Comparison of ENCODE assay signal across 17 cellular contexts in genomic region chr11:134349109-134349801, GRCh38. TPM values are rescaled to one million over a fixed set of nuclear protein-coding genes. Genes with fewer than 3 reads are reported as not detected.
DNase-seq lines count a peak whose midpoint lies in the region; ATAC-seq, FAIRE-seq and TF ChIP-seq lines count a peak whose summit lies in the region.
"Had no signal": no experiment of that assay in that cellular context is flagged by ENCODE, and none has a peak within 500 bp of the region (broad histone marks: within the 10 kb centered on the region; RNA-seq: fewer than 3 reads in every experiment).

No MANE protein-coding gene starts in this region.

- H3K4me2 ChIP-seq in DND-41 (ENCODE audit: insufficient read depth, low read length) (no peak overlapping the region), H1 (ENCODE audit: insufficient read depth in 1 of 2, low read depth in 2 of 2, low read length in 2 of 2) (no peak overlapping the region)

- H2BK12ac ChIP-seq in H1 (ENCODE audit: low read depth, low read length), result no peak overlapping the region

- no peak overlapping the region for H3K56ac ChIP-seq in H1 (replicated peaks; ENCODE audit: insufficient read length, low read depth, low read length)

- no peak overlapping the region for H3K14ac ChIP-seq in H1 (ENCODE audit: insufficient read length)

- DNase-seq in DND-41 (no peak), H1 (ENCODE audit: low read depth in 1 of 2, low spot score in 2 of 2) (no peak), GM10266 (ENCODE audit: extremely low spot score) (no peak), GM03348 (ENCODE audit: low spot score) (no peak), NCI-H1436 treated with DMSO at 0.1 percent for 48 hours (lab: John Stamatoyannopoulos, UW) (no peak)
- DNase-seq: BE2C, hypothalamus, left lung, NCI-H1694, NCI-H446 treated with DMSO at 0.1 percent for 48 hours, stomach had no signal

- no peak for TF ChIP-seq POLR2A in H1 (IDR thresholded peaks at IDR 0.05; ENCODE audit: control extremely low read depth in 1 of 2, low read depth in 2 of 2, low read length in 2 of 2)

- H3K4ac ChIP-seq in H1 (replicated peaks; ENCODE audit: insufficient read length, low read depth, low read length), result no peak overlapping the region

- no peaks in the 10 kb centered on the region for H3K23me2 ChIP-seq in H1 (ENCODE audit: low read depth, low read length)

- CTCF ChIA-PET in H1 (lab: Charles Lee; ENCODE audit: partially characterized antibody), result interaction anchor here (0.6 to 1.7 kb wide), 3 partner anchors 10 to 151 kb away, joined by 3 to 6 read pairs (median 4); no protein-coding TSS in a partner anchor

- H3K27ac ChIP-seq in DND-41 (ENCODE audit: low read length), result no peak overlapping the region
- H3K27ac ChIP-seq in H1 (ENCODE audit: low read depth, low read length), result no peak overlapping the region
- H3K27ac ChIP-seq: left lung, stomach had no signal

- H2BK15ac ChIP-seq in H1 (ENCODE audit: low read length), result no peak overlapping the region

- no peak overlapping the region for H4K91ac ChIP-seq in H1 (replicated peaks; ENCODE audit: insufficient read length, low read length)

- ATAC-seq in DND-41 (ENCODE audit: insufficient read depth, low read depth) (peak; percentile 59), GM19351 (IDR thresholded peaks at IDR 0.05; ENCODE audit: unreplicated experiment) (peak; percentile 46), HG03439 (IDR thresholded peaks at IDR 0.05; ENCODE audit: unreplicated experiment) (peak; percentile 51), GM21447 (IDR thresholded peaks at IDR 0.05; ENCODE audit: unreplicated experiment) (no peak)
- ATAC-seq: left lung had no signal

- no peak overlapping the region for H2AK5ac ChIP-seq in H1 (ENCODE audit: low read depth, low read length)

- no peak overlapping the region for H2BK20ac ChIP-seq in H1 (ENCODE audit: low read length)

- H3K18ac ChIP-seq in H1 (ENCODE audit: extremely low read depth, low read length), result no peak overlapping the region

- H2AFZ ChIP-seq in DND-41 (ENCODE audit: low read depth, low read length) (no peak overlapping the region), H1 (ENCODE audit: low read length) (no peak overlapping the region)

- no peak overlapping the region for H2BK5ac ChIP-seq in H1 (ENCODE audit: low read depth, low read length)

- no peak overlapping the region for H2BK120ac ChIP-seq in H1 (replicated peaks; ENCODE audit: low read depth, low read length)

- no peak overlapping the region for H3K4me3 ChIP-seq in DND-41 (ENCODE audit: low read depth in 1 of 2, low read length in 2 of 2)
- H3K4me3 ChIP-seq in H1 (ENCODE audit: extremely low read depth in 1 of 4, insufficient read depth in 2 of 4, low read depth in 3 of 4, low read length in 4 of 4), result no peak overlapping the region
- H3K4me3 ChIP-seq: HAP-1, left lung, stomach had no signal

- H3K79me1 ChIP-seq in H1 (ENCODE audit: low read depth, low read length), result no peaks in the 10 kb centered on the region

- no peaks in the 10 kb centered on the region for H3K36me3 ChIP-seq in DND-41 (ENCODE audit: insufficient read depth, low read length)
- no peaks in the 10 kb centered on the region for H3K36me3 ChIP-seq in H1 (ENCODE audit: control insufficient read depth in 2 of 4, insufficient read depth in 4 of 4, low read length in 3 of 4)
- H3K36me3 ChIP-seq: BE2C, HAP-1, left lung, stomach had no signal

- no peak overlapping the region for H3K9ac ChIP-seq in DND-41 (ENCODE audit: low read depth, low read length)
- no peak overlapping the region for H3K9ac ChIP-seq in H1 (replicated peaks in 1 of 4; ENCODE audit: extremely low read depth in 1 of 4, low read depth in 3 of 4, low read length in 3 of 4)

- peaks cover 12% of the 10 kb centered on the region for H3K4me1 ChIP-seq in DND-41 (ENCODE audit: insufficient read depth, low read length)
- peaks cover 0 to 3% (median 1%) of the 10 kb centered on the region in 4 experiments; a peak in 3 of 7 replicates for H3K4me1 ChIP-seq in H1 (replicated peaks in 1 of 4; ENCODE audit: control insufficient read depth in 3 of 4, insufficient read depth in 4 of 4, low read length in 3 of 4)
- H3K4me1 ChIP-seq: BE2C, HAP-1, left lung, stomach had no signal

- no peak for TF ChIP-seq EP300 in H1 (IDR thresholded peaks at IDR 0.05; ENCODE audit: borderline replicate concordance in 1 of 2, low read depth in 2 of 2, low read length in 2 of 2)

- H4K8ac ChIP-seq in H1 (ENCODE audit: extremely low read depth, insufficient read depth, low read length), result no peak overlapping the region

- TF ChIP-seq CTCF in DND-41 (IDR thresholded peaks at IDR 0.05; ENCODE audit: borderline replicate concordance, extremely low read depth, low read length, poor library complexity, severe bottlenecking), result no peak
- no peak for TF ChIP-seq CTCF in H1 (IDR thresholded peaks at IDR 0.05; ENCODE audit: control extremely low read depth in 1 of 3, insufficient read depth in 1 of 3, low read depth in 1 of 3, low read length in 3 of 3)
- TF ChIP-seq CTCF in GM10266 (IDR thresholded peaks at IDR 0.05; ENCODE audit: control insufficient read depth, insufficient read depth, low read depth, missing control alignments), result no peak

- no peaks in the 10 kb centered on the region for H3K27me3 ChIP-seq in DND-41 (ENCODE audit: insufficient read depth, low read length, poor library complexity)
- no peaks in the 10 kb centered on the region; a peak in 1 of 7 replicates for H3K27me3 ChIP-seq in H1 (replicated peaks in 1 of 4; ENCODE audit: control insufficient read depth in 3 of 4, extremely low read depth in 1 of 4, insufficient read depth in 3 of 4, low read length in 3 of 4)
- H3K27me3 ChIP-seq: BE2C, left lung, stomach had no signal

- 86% methylated on average over 6 of the region's 6 CpGs; no CpG with 5 or more reads in 1 of the 2 experiments for WGBS in H1 (ENCODE audit: extremely low coverage in 1 of 2, insufficient coverage in 1 of 2, insufficient read length in 1 of 2, insufficient replicate concordance in 2 of 2, low coverage in 1 of 2, low lambda C conversion rate in 2 of 2, missing lambda C conversion rate in 1 of 2), 2 experiments

- no peak for TF ChIP-seq RAD21 in H1 (IDR thresholded peaks at IDR 0.05 in 1 of 2, conservative IDR thresholded peaks at IDR 0.05 in 1 of 2; ENCODE audit: low read depth in 2 of 2, low read length in 2 of 2)

- H3K79me2 ChIP-seq in DND-41 (ENCODE audit: insufficient read depth, low read length) (no peaks in the 10 kb centered on the region), H1 (ENCODE audit: control insufficient read depth in 1 of 2, insufficient read depth in 2 of 2, low read length in 2 of 2) (no peaks in the 10 kb centered on the region)

- H3K9me3 ChIP-seq in DND-41 (ENCODE audit: insufficient read depth, low read length, severe bottlenecking), result no peaks in the 10 kb centered on the region
- H3K9me3 ChIP-seq in H1 (ENCODE audit: insufficient read depth in 2 of 2, low read depth in 1 of 2, low read length in 1 of 2), result no peaks in the 10 kb centered on the region
- H3K9me3 ChIP-seq: BE2C, HAP-1, left lung, stomach had no signal

- peak; percentile 32 for FAIRE-seq in H1 (lab: Jason Lieb, UNC)
- FAIRE-seq: GM12891 had no signal

- POLR2A ChIA-PET in H1 (lab: Charles Lee; ENCODE audit: partially characterized antibody), result no interaction called here

- H4K5ac ChIP-seq in H1 (ENCODE audit: insufficient read length, low read depth, low read length), result no peak overlapping the region

- no peak overlapping the region for H3K23ac ChIP-seq in H1 (ENCODE audit: insufficient read length)

- H4K20me1 ChIP-seq in DND-41 (ENCODE audit: insufficient read depth, low read length) (no peaks in the 10 kb centered on the region), H1 (replicated peaks in 1 of 2; ENCODE audit: control insufficient read depth in 1 of 2, insufficient read depth in 2 of 2, low read length in 2 of 2) (no peaks in the 10 kb centered on the region)

TF ChIP-seq in H1, 55 proteins besides CTCF, POLR2A, EP300 and RAD21:
- TF ChIP-seq GABPA (IDR thresholded peaks at IDR 0.05; ENCODE audit: borderline replicate concordance, insufficient read depth, low read length), result no peak
- TF ChIP-seq POU5F1 (IDR thresholded peaks at IDR 0.05; ENCODE audit: low read depth, low read length), result no peak
- TF ChIP-seq NANOG (IDR thresholded peaks at IDR 0.05; ENCODE audit: insufficient read depth, low read depth, low read length, poor library complexity, severe bottlenecking), result no peak

RNA-seq across cellular contexts. Expression of gene GLB1L2, which starts 17.5 kb away (rescaled TPM):
- total RNA-seq in H1 (2021; fragmentation: NEBNext Ultra II Directional; extraction: Animal tissue kit (Norgen Biotek cat#: 25700)), result 7.9 and 8.0 TPM in 2 replicates
- polyA plus RNA-seq in H1 (2011; rRNA removed), result 4.4 and 5.7 TPM in 2 replicates
- 6.2 TPM for polyA plus RNA-seq in H1 (2011; cell fraction: cytosol; rRNA removed)
- polyA plus RNA-seq in H1 (2011; cell fraction: nucleus; rRNA removed), result 17.5 TPM
- 4.7 to 8.2 TPM (median 6.0 TPM) in 4 replicates for polyA plus RNA-seq in H1 (2012, experiment 1 of 2)
- 5.8 TPM for polyA plus RNA-seq in H1 (2012, experiment 2 of 2)
- polyA plus RNA-seq in H1 (2013, experiment 1 of 2), result 9.0 TPM
- polyA plus RNA-seq in H1 (2013, experiment 2 of 2), result 9.1 TPM
- 5.7 and 6.8 TPM in 2 replicates for polyA minus RNA-seq in H1 (2011; rRNA and poly(A)+ RNA removed)
- 2.8 TPM for polyA minus RNA-seq in H1 (2011; cell fraction: cytosol; rRNA and poly(A)+ RNA removed)
- polyA minus RNA-seq in H1 (2011; cell fraction: nucleus; rRNA and poly(A)+ RNA removed), result 3.1 TPM
- total RNA-seq: LHCN-M2 had no signal
